8 cellular contexts compared by ENCODE assay signal in the genomic region with DNA sequence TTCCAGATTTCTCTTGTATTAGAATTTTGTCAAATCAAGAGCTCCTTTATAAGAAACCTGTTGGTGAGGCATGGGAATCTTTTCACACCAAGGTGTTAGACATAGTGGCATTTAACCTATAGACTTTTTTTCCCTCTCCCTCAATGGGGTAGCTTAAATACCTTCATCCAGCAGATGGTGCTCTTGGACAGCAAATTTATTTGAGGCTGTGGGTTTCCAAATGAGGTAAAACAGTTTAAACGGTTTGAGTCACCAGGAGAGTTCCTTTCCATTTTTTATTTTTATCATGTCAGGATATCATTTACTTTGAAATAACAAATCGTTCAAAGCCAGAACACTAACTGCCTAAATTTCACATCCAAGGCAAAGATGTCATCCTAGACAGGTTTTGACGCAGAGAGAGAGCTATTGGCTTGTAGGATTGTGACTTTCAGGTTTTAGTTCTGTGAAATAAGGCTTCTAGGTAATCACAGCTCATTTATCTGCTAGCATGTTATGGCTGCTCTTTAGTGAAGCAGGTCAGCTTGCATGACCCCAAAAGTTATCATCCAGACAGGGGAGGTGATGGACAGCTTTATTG.
DNase-seq lines count a peak whose midpoint lies in the region; ATAC-seq, FAIRE-seq and TF ChIP-seq lines count a peak whose summit lies in the region.

No MANE protein-coding gene starts in this region.

- intact Hi-C loops in activated naive CD4-positive, alpha-beta T cell treated with anti-CD3 and anti-CD28 coated beads for 36 hours (cut with micrococcal nuclease): loop anchor here (1.0 to 5.0 kb wide), 3 partner anchors 225 to 709 kb away; no protein-coding TSS in a partner anchor
- intact Hi-C loops in testis (cut with DNase I; ENCODE audit: low total_unique reads): no loop called here

- no peak overlapping the region for H2AFZ ChIP-seq in astrocyte (ENCODE audit: low read depth, low read length)

- H4K20me1 ChIP-seq in astrocyte (ENCODE audit: insufficient read depth, low read length): peaks cover 11% of the 10 kb centered on the region

- peak; percentile 63 for ATAC-seq in HG02884 (IDR thresholded peaks at IDR 0.05; ENCODE audit: unreplicated experiment)

- TF ChIP-seq CTCF in astrocyte (IDR thresholded peaks at IDR 0.05; ENCODE audit: insufficient read depth, low read depth, low read length): peak; percentile 80
- TF ChIP-seq CTCF in testis (IDR thresholded peaks at IDR 0.05): peak in 2 of 3 experiments; percentile 29 to 51

- TF ChIP-seq POLR2A in testis (IDR thresholded peaks at IDR 0.05): no peak

- no peak overlapping the region for H3K4me3 ChIP-seq in astrocyte (ENCODE audit: insufficient read depth, low read depth, low read length)
- no peak overlapping the region for H3K4me3 ChIP-seq in testis

- H3K4me1 Mint-ChIP-seq in activated naive CD4-positive, alpha-beta T cell treated with anti-CD3 and anti-CD28 coated beads for 36 hours (ENCODE audit: low read depth): peaks cover 8% of the 10 kb centered on the region
- H3K4me1 Mint-ChIP-seq in astrocyte (ENCODE audit: low read depth, unreplicated experiment): no peaks in the 10 kb centered on the region

- no peaks in the 10 kb centered on the region for H3K27me3 ChIP-seq in astrocyte (ENCODE audit: insufficient read depth, low read length)
- no peaks in the 10 kb centered on the region for H3K27me3 ChIP-seq in testis

- H3K27ac ChIP-seq in astrocyte (ENCODE audit: low read depth, low read length): no peak overlapping the region
- H3K27ac ChIP-seq in testis: no peak overlapping the region

- H3K9me3 ChIP-seq in astrocyte (ENCODE audit: insufficient read depth, low read depth, low read length) (no peaks in the 10 kb centered on the region), testis (no peaks in the 10 kb centered on the region)

- H3K27me3 Mint-ChIP-seq in activated naive CD4-positive, alpha-beta T cell treated with anti-CD3 and anti-CD28 coated beads for 36 hours (ENCODE audit: low read depth): no peaks in the 10 kb centered on the region
- no peaks in the 10 kb centered on the region for H3K27me3 Mint-ChIP-seq in astrocyte (ENCODE audit: low read depth, unreplicated experiment)

- H3K4me1 ChIP-seq in astrocyte (ENCODE audit: insufficient read depth, low read length) (no peaks in the 10 kb centered on the region), testis (no peaks in the 10 kb centered on the region)

- H3K27ac Mint-ChIP-seq in activated naive CD4-positive, alpha-beta T cell treated with anti-CD3 and anti-CD28 coated beads for 36 hours: no peak overlapping the region
- H3K27ac Mint-ChIP-seq in astrocyte (ENCODE audit: unreplicated experiment): no peak overlapping the region

- no peaks in the 10 kb centered on the region for H3K79me2 ChIP-seq in astrocyte (ENCODE audit: insufficient read depth, low read length)

- no peak for FAIRE-seq in astrocyte (lab: Jason Lieb, UNC)
- FAIRE-seq in islet of Langerhans (lab: Jason Lieb, UNC): peak; percentile 76

- peak; percentile 68 for DNase-seq in activated naive CD4-positive, alpha-beta T cell treated with anti-CD3 and anti-CD28 coated beads for 36 hours
- no peak for DNase-seq in activated naive CD4-positive, alpha-beta T cell treated with anti-CD3 and anti-CD28 coated beads, Interleukin-2, amount 50 U/mL, for 16 hours
- DNase-seq in NCI-H748 treated with DMSO at 0.1 percent for 48 hours (lab: John Stamatoyannopoulos, UW) (peak; percentile 66), astrocyte (ENCODE audit: low read depth) (peak; percentile 15), testis (no peak), UCSD-AML1 (lab: John Stamatoyannopoulos, UW; ENCODE audit: unreplicated experiment) (no peak)

- no peak overlapping the region for H3K4me3 Mint-ChIP-seq in activated naive CD4-positive, alpha-beta T cell treated with anti-CD3 and anti-CD28 coated beads for 36 hours
- no peak overlapping the region for H3K4me3 Mint-ChIP-seq in astrocyte (ENCODE audit: unreplicated experiment)

- peaks cover 5% of the 10 kb centered on the region for H3K9me3 Mint-ChIP-seq in activated naive CD4-positive, alpha-beta T cell treated with anti-CD3 and anti-CD28 coated beads for 36 hours
- no peaks in the 10 kb centered on the region for H3K9me3 Mint-ChIP-seq in astrocyte (ENCODE audit: unreplicated experiment)

- CTCF ChIA-PET in activated naive CD4-positive, alpha-beta T cell treated with anti-CD3 and anti-CD28 coated beads for 36 hours (lab: Charles Lee): interaction anchor here (0.6 to 2.8 kb wide), 21 partner anchors 8 to 707 kb away, joined by 3 to 17 read pairs (median 4); no protein-coding TSS in a partner anchor

- H3K36me3 Mint-ChIP-seq in activated naive CD4-positive, alpha-beta T cell treated with anti-CD3 and anti-CD28 coated beads for 36 hours (ENCODE audit: low read depth): peaks cover 30% of the 10 kb centered on the region
- peaks cover 5% of the 10 kb centered on the region for H3K36me3 Mint-ChIP-seq in astrocyte (ENCODE audit: low read depth, unreplicated experiment)

- WGBS in testis, 2 donors: 47 to 52% methylated on average over 3 of the region's 3 CpGs

- no peak overlapping the region for H3K4me2 ChIP-seq in astrocyte (ENCODE audit: low read length)

- peak overlapping the region; percentile 13 for H3K9ac ChIP-seq in astrocyte (ENCODE audit: low read length)

- H3K36me3 ChIP-seq in astrocyte (ENCODE audit: insufficient read depth, low read length) (no peaks in the 10 kb centered on the region), testis (ENCODE audit: low read depth, missing control alignments) (no peaks in the 10 kb centered on the region)

Comparison
In these comparisons a context has a peak if more than half of its experiments do, and no peak if none do; other contexts are left out.
1. DNase-seq: peak in activated naive CD4-positive, alpha-beta T cell treated with anti-CD3 and anti-CD28 coated beads for 36 hours (single experiment), NCI-H748 treated with DMSO at 0.1 percent for 48 hours (single experiment) and astrocyte (single experiment); none in activated naive CD4-positive, alpha-beta T cell treated with anti-CD3 and anti-CD28 coated beads, Interleukin-2, amount 50 U/mL, for 16 hours (single experiment), testis (single experiment) and UCSD-AML1 (single experiment).